In genomic region chr5:25027016-25027415, GRCh38 we compare ENCODE assay signal across 27 cellular contexts.
DNase-seq lines count a peak whose midpoint lies in the region; ATAC-seq, FAIRE-seq and TF ChIP-seq lines count a peak whose summit lies in the region.
"Had no signal": no experiment of that assay in that cellular context is flagged by ENCODE, and none has a peak within 500 bp of the region (broad histone marks: within the 10 kb centered on the region; RNA-seq: fewer than 3 reads in every experiment).

No MANE protein-coding gene starts in this region.

- DNase-seq in H54 (ENCODE audit: insufficient read length, low spot score) (no peak), NCI-H1694 treated with DMSO at 0.1 percent for 48 hours (lab: John Stamatoyannopoulos, UW) (peak; percentile 99), NCI-H446 treated with DMSO at 0.1 percent for 48 hours (lab: John Stamatoyannopoulos, UW) (peak; percentile 94), cerebellum (ENCODE audit: low spot score) (peak; percentile 8), left lung (no peak), NCI-H526 (lab: John Stamatoyannopoulos, UW) (no peak), NCI-H1105 (lab: John Stamatoyannopoulos, UW) (no peak), tibial nerve (ENCODE audit: low spot score in 2 of 2) (no peak)
- DNase-seq: 8988T; ACHN; BE2C; CD4-positive, alpha-beta memory T cell; CD4-positive, CD25-positive, alpha-beta regulatory T cell; CD8-positive, alpha-beta memory T cell; COR-L47; DMS 273 treated with DMSO at 0.1 percent for 48 hours; DMS153; DMS53; DMS79; DND-41; EL; GF-D8 had no signal

- TF ChIP-seq CTCF in left lung (IDR thresholded peaks at IDR 0.05) (no peak), tibial nerve (IDR thresholded peaks at IDR 0.05) (no peak)

- H3K36me3 ChIP-seq in left lung (no peaks in the 10 kb centered on the region), tibial nerve (no peaks in the 10 kb centered on the region)
- H3K36me3 ChIP-seq: BE2C, BLaER1 had no signal

- intact Hi-C loops in left lung (cut with DNase I), result no loop called here

- TF ChIP-seq POLR2A in H54 (IDR thresholded peaks at IDR 0.05; ENCODE audit: low read depth, low read length) (no peak), tibial nerve (IDR thresholded peaks at IDR 0.05) (no peak)

- H3K27ac ChIP-seq in left lung, result no peak overlapping the region
- no peak overlapping the region for H3K27ac ChIP-seq in tibial nerve
- H3K27ac ChIP-seq: BLaER1 had no signal

- H3K27me3 ChIP-seq in left lung, result no peaks in the 10 kb centered on the region
- H3K27me3 ChIP-seq in tibial nerve, result no peaks in the 10 kb centered on the region
- H3K27me3 ChIP-seq: BE2C, BLaER1 had no signal

- no peak overlapping the region for H3K4me3 ChIP-seq in left lung
- no peak overlapping the region for H3K4me3 ChIP-seq in tibial nerve
- H3K4me3 ChIP-seq: BLaER1 had no signal

- no peaks in the 10 kb centered on the region for H3K4me1 ChIP-seq in left lung
- H3K4me1 ChIP-seq in tibial nerve, result no peaks in the 10 kb centered on the region
- H3K4me1 ChIP-seq: BLaER1 had no signal

- no peak for ATAC-seq in left lung

- peak; percentile 48 for FAIRE-seq in H54 (lab: Jason Lieb, UNC)
- FAIRE-seq: A204.1, G401.6, GM12891, GM19239 had no signal

- WGBS in tibial nerve, 2 donors, result 68 to 70% methylated on average over 2 of the region's 2 CpGs

- TF ChIP-seq EP300 in tibial nerve (IDR thresholded peaks at IDR 0.05), result no peak

- H3K9me3 ChIP-seq in left lung (no peaks in the 10 kb centered on the region), tibial nerve (no peaks in the 10 kb centered on the region)
- H3K9me3 ChIP-seq: BE2C, BLaER1 had no signal

Comparison
In these comparisons a context has a peak if more than half of its experiments do, and no peak if none do; other contexts are left out.
1. DNase-seq: peak in NCI-H1694 treated with DMSO at 0.1 percent for 48 hours (single experiment), NCI-H446 treated with DMSO at 0.1 percent for 48 hours (single experiment) and cerebellum (single experiment); none in H54 (single experiment), left lung (0 of 2), NCI-H526 (0 of 2), NCI-H1105 (single experiment) and tibial nerve (0 of 2).